ENCODE assay signal across 8 cellular contexts in genomic region chr7:97064972-97065587, GRCh38. TPM values are rescaled to one million over a fixed set of nuclear protein-coding genes. Genes with fewer than 3 reads are reported as not detected.
DNase-seq lines count a peak whose midpoint lies in the region; ATAC-seq and TF ChIP-seq lines count a peak whose summit lies in the region.

No MANE protein-coding gene starts in this region.

- H3K27ac Mint-ChIP-seq in activated CD8-positive, alpha-beta memory T cell treated with anti-CD3 and anti-CD28 coated beads, Interleukin-2, amount 10 ng/mL, durations not matched to agents 7 days and 5 days, result no peak overlapping the region
- no peak overlapping the region for H3K27ac Mint-ChIP-seq in effector memory CD8-positive, alpha-beta T cell

- H3K4me3 ChIP-seq in Peyer's patch, result no peak overlapping the region

- no peaks in the 10 kb centered on the region for H3K27me3 ChIP-seq in Peyer's patch

- H3K4me1 ChIP-seq in Peyer's patch, result no peaks in the 10 kb centered on the region

- H3K27me3 Mint-ChIP-seq in activated CD8-positive, alpha-beta memory T cell treated with anti-CD3 and anti-CD28 coated beads, Interleukin-2, amount 10 ng/mL, durations not matched to agents 7 days and 5 days, result peaks cover 12% of the 10 kb centered on the region
- peaks cover under 1 to 1% of the 10 kb centered on the region in 2 donors for H3K27me3 Mint-ChIP-seq in effector memory CD8-positive, alpha-beta T cell

- H3K36me3 Mint-ChIP-seq in activated CD8-positive, alpha-beta memory T cell treated with anti-CD3 and anti-CD28 coated beads, Interleukin-2, amount 10 ng/mL, durations not matched to agents 7 days and 5 days, result no peaks in the 10 kb centered on the region
- no peaks in the 10 kb centered on the region for H3K36me3 Mint-ChIP-seq in effector memory CD8-positive, alpha-beta T cell (ENCODE audit: insufficient read depth)

- H3K9me3 ChIP-seq in Peyer's patch, result no peaks in the 10 kb centered on the region

- DNase-seq in activated CD8-positive, alpha-beta memory T cell treated with anti-CD3 and anti-CD28 coated beads, Interleukin-2, amount 10 ng/mL, durations not matched to agents 7 days and 5 days, result no peak
- no peak for DNase-seq in activated CD8-positive, alpha-beta memory T cell treated with anti-CD3 and anti-CD28 coated beads, Interleukin-2, amount 50 U/mL, for 48 hours
- peak; percentile 68 for DNase-seq in LoVo (ENCODE audit: low spot score)
- peak in 1 of 3 donors; percentile 54 for DNase-seq in Peyer's patch
- DNase-seq in effector memory CD8-positive, alpha-beta T cell, result peak; percentile 6 to 12 (median 10)
- peak; percentile 65 for DNase-seq in medulla oblongata (ENCODE audit: extremely low spot score)
- DNase-seq in NK-92 (lab: John Stamatoyannopoulos, UW; ENCODE audit: unreplicated experiment), result no peak

- H3K36me3 ChIP-seq in Peyer's patch, result no peaks in the 10 kb centered on the region

- ATAC-seq in activated CD8-positive, alpha-beta memory T cell treated with anti-CD3 and anti-CD28 coated beads, Interleukin-2, amount 10 ng/mL, durations not matched to agents 7 days and 5 days, result peak; percentile 63
- ATAC-seq in GM21825 (IDR thresholded peaks at IDR 0.05; ENCODE audit: unreplicated experiment), result peak; percentile 73
- ATAC-seq in effector memory CD8-positive, alpha-beta T cell (replicated peaks), result peak; percentile 54

- CTCF ChIA-PET in activated CD8-positive, alpha-beta memory T cell treated with anti-CD3 and anti-CD28 coated beads, Interleukin-2, amount 10 ng/mL, durations not matched to agents 7 days and 5 days (lab: Charles Lee), result interaction anchor here (0.9 to 1.2 kb wide), 4 partner anchors 11 to 39 kb away, joined by 3 to 4 read pairs (median 4); no protein-coding TSS in a partner anchor

- no peak overlapping the region for H3K27ac ChIP-seq in Peyer's patch

- TF ChIP-seq CTCF in Peyer's patch (IDR thresholded peaks at IDR 0.05), result peak; percentile 16 to 64 (median 48)

- no peak for TF ChIP-seq POLR2A in Peyer's patch (IDR thresholded peaks at IDR 0.05)

- no peak overlapping the region for H3K4me3 Mint-ChIP-seq in activated CD8-positive, alpha-beta memory T cell treated with anti-CD3 and anti-CD28 coated beads, Interleukin-2, amount 10 ng/mL, durations not matched to agents 7 days and 5 days
- no peak overlapping the region for H3K4me3 Mint-ChIP-seq in effector memory CD8-positive, alpha-beta T cell

- no peaks in the 10 kb centered on the region for H3K4me1 Mint-ChIP-seq in activated CD8-positive, alpha-beta memory T cell treated with anti-CD3 and anti-CD28 coated beads, Interleukin-2, amount 10 ng/mL, durations not matched to agents 7 days and 5 days
- H3K4me1 Mint-ChIP-seq in effector memory CD8-positive, alpha-beta T cell (ENCODE audit: low read depth in 2 of 2), result no peaks in the 10 kb centered on the region

- no peaks in the 10 kb centered on the region for H3K9me3 Mint-ChIP-seq in activated CD8-positive, alpha-beta memory T cell treated with anti-CD3 and anti-CD28 coated beads, Interleukin-2, amount 10 ng/mL, durations not matched to agents 7 days and 5 days (ENCODE audit: low read depth)
- no peaks in the 10 kb centered on the region for H3K9me3 Mint-ChIP-seq in effector memory CD8-positive, alpha-beta T cell

RNA-seq across cellular contexts. Expression of gene DLX5, which starts 40.4 kb away (rescaled TPM):
- not detected for total RNA-seq in activated CD8-positive, alpha-beta memory T cell treated with anti-CD3 and anti-CD28 coated beads, Interleukin-2, amount 10 ng/mL, durations not matched to agents 7 days and 5 days
- total RNA-seq in Peyer's patch, result not detected

RNA-seq across cellular contexts. Expression of gene SDHAF3, which starts 52.4 kb away (rescaled TPM):
- total RNA-seq in activated CD8-positive, alpha-beta memory T cell treated with anti-CD3 and anti-CD28 coated beads, Interleukin-2, amount 10 ng/mL, durations not matched to agents 7 days and 5 days, result 10 to 100 TPM; 14.7 to 17.9 TPM
- 10 to 100 TPM in 1 of 4 donors, 1 to 10 TPM in 3; 2.9 to 25.6 (median 6.2) TPM for total RNA-seq in Peyer's patch

RNA-seq across cellular contexts. Expression of gene DLX6, which starts 59.7 kb away (rescaled TPM):
- not detected for total RNA-seq in activated CD8-positive, alpha-beta memory T cell treated with anti-CD3 and anti-CD28 coated beads, Interleukin-2, amount 10 ng/mL, durations not matched to agents 7 days and 5 days
- not detected for total RNA-seq in Peyer's patch

Comparison
In these comparisons a context has a peak if more than half of its experiments do, and no peak if none do; other contexts are left out.
1. DNase-seq: peak in LoVo (single experiment), effector memory CD8-positive, alpha-beta T cell (3 of 3) and medulla oblongata (single experiment); none in activated CD8-positive, alpha-beta memory T cell treated with anti-CD3 and anti-CD28 coated beads, Interleukin-2, amount 10 ng/mL, durations not matched to agents 7 days and 5 days (single experiment), activated CD8-positive, alpha-beta memory T cell treated with anti-CD3 and anti-CD28 coated beads, Interleukin-2, amount 50 U/mL, for 48 hours (single experiment) and NK-92 (single experiment).
2. Peak in every context shown above with its lines, with median percentiles within 50 percentile points of each other: ATAC-seq.